ENCODE assay signal across 8 cellular contexts in the genomic region with DNA sequence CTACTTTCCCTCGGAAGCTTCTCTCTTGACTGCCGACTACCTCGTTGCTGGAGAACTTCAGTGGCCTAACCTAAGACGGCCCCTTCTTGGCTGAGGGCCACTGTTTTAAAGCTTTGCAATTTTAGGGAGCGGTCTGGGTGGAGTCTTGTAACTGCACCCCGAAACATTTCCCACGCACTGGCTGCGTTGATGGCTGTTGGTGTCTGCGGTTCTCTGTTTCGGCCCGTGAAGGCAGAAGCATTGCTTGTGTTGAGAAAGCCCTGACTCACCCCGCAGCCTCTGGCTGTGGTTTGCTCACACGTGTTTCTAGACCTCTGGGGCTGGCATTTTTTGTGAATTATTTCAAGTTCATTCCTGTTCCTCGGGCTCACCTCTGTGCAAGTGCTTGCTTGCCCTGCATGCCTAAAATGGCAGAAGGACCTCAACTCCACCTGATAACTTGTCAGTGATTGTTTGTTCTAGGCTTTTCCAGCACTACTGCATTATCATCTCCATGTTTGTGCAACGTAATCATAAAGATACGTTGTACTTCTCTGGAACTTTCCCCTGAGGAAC.
DNase-seq lines count a peak whose midpoint lies in the region; ATAC-seq and TF ChIP-seq lines count a peak whose summit lies in the region.

No MANE protein-coding gene starts in this region.

- peak overlapping the region; percentile 19 for H3K4me2 ChIP-seq in Loucy (ENCODE audit: low read depth, low read length, poor library complexity, severe bottlenecking)

- peaks cover 21% of the 10 kb centered on the region; the same call in 1 of the 2 replicates for H3K9me3 ChIP-seq in Loucy (ENCODE audit: insufficient read depth, low read depth, low read length)

- no peaks in the 10 kb centered on the region for H3F3A ChIP-seq in Loucy (ENCODE audit: low read depth)

- no peaks in the 10 kb centered on the region for H3K79me2 ChIP-seq in Loucy (ENCODE audit: insufficient read depth, low read length)

- H3K36me3 Mint-ChIP-seq in activated naive CD4-positive, alpha-beta T cell treated with anti-CD3 and anti-CD28 coated beads for 36 hours (ENCODE audit: low read depth), result peaks cover 17% of the 10 kb centered on the region

- H3K4me1 ChIP-seq in Loucy (ENCODE audit: insufficient read depth, low read length, poor library complexity, severe bottlenecking), result peaks cover 4% of the 10 kb centered on the region

- H3K36me3 ChIP-seq in Loucy (ENCODE audit: insufficient read depth, low read length), result no peaks in the 10 kb centered on the region

- H2AFZ ChIP-seq in Loucy (ENCODE audit: low read length), result 0 out of 2 replicates have a peak overlapping the region, but pooled peaks have one; percentile 16

- intact Hi-C loops in activated naive CD4-positive, alpha-beta T cell treated with anti-CD3 and anti-CD28 coated beads for 36 hours (cut with micrococcal nuclease), result loop anchor here (2.0 kb wide), 2 partner anchors 18 to 56 kb away; no protein-coding TSS in a partner anchor

- no peak overlapping the region for H3K9ac ChIP-seq in Loucy (ENCODE audit: low read depth, low read length, poor library complexity, severe bottlenecking)

- H4K20me1 ChIP-seq in Loucy (ENCODE audit: insufficient read depth, low read length, poor library complexity, severe bottlenecking), result no peaks in the 10 kb centered on the region

- CTCF ChIA-PET in activated naive CD4-positive, alpha-beta T cell treated with anti-CD3 and anti-CD28 coated beads for 36 hours (lab: Charles Lee), result no interaction called here

- H3K27ac Mint-ChIP-seq in activated naive CD4-positive, alpha-beta T cell treated with anti-CD3 and anti-CD28 coated beads for 36 hours, result no peak overlapping the region

- H3K4me3 ChIP-seq in Loucy (ENCODE audit: low read length, poor library complexity, severe bottlenecking), result no peak overlapping the region

- TF ChIP-seq CTCF in Loucy (conservative IDR thresholded peaks at IDR 0.05; ENCODE audit: low read length), result no peak

- H3K27me3 Mint-ChIP-seq in activated naive CD4-positive, alpha-beta T cell treated with anti-CD3 and anti-CD28 coated beads for 36 hours (ENCODE audit: low read depth), result peaks cover 3% of the 10 kb centered on the region

- H3K27me3 ChIP-seq in Loucy (ENCODE audit: insufficient read depth, low read length, poor library complexity, severe bottlenecking), result no peaks in the 10 kb centered on the region

- H3K9me2 ChIP-seq in Loucy (replicated peaks; ENCODE audit: low read depth, low read length), result no peaks in the 10 kb centered on the region

- H3K4me1 Mint-ChIP-seq in activated naive CD4-positive, alpha-beta T cell treated with anti-CD3 and anti-CD28 coated beads for 36 hours (ENCODE audit: low read depth), result peaks cover 14% of the 10 kb centered on the region

- H3K4me3 Mint-ChIP-seq in activated naive CD4-positive, alpha-beta T cell treated with anti-CD3 and anti-CD28 coated beads for 36 hours, result no peak overlapping the region

- ATAC-seq in HG02610 (IDR thresholded peaks at IDR 0.05; ENCODE audit: unreplicated experiment), result no peak

- DNase-seq in AG08395 (ENCODE audit: low spot score), result peak; percentile 39
- peak; percentile 82 for DNase-seq in activated naive CD4-positive, alpha-beta T cell treated with anti-CD3 and anti-CD28 coated beads for 36 hours
- peak; percentile 48 for DNase-seq in myocyte (ENCODE audit: low read depth)
- no peak for DNase-seq in NCI-H2107 treated with DMSO at 0.1 percent for 48 hours (lab: John Stamatoyannopoulos, UW; ENCODE audit: unreplicated experiment)
- no peak for DNase-seq in DMS 273 treated with DMSO at 0.1 percent for 48 hours (lab: John Stamatoyannopoulos, UW)
- DNase-seq in NCI-H1930 (lab: John Stamatoyannopoulos, UW), result no peak

- H3K9me3 Mint-ChIP-seq in activated naive CD4-positive, alpha-beta T cell treated with anti-CD3 and anti-CD28 coated beads for 36 hours, result peaks cover 31% of the 10 kb centered on the region

Comparison
In these comparisons a context has a peak if more than half of its experiments do, and no peak if none do; other contexts are left out.
1. DNase-seq: peak in AG08395 (single experiment), activated naive CD4-positive, alpha-beta T cell treated with anti-CD3 and anti-CD28 coated beads for 36 hours (single experiment) and myocyte (single experiment); none in NCI-H2107 treated with DMSO at 0.1 percent for 48 hours (single experiment), DMS 273 treated with DMSO at 0.1 percent for 48 hours (single experiment) and NCI-H1930 (0 of 2).